8 cellular contexts compared by ENCODE assay signal in the genomic region with DNA sequence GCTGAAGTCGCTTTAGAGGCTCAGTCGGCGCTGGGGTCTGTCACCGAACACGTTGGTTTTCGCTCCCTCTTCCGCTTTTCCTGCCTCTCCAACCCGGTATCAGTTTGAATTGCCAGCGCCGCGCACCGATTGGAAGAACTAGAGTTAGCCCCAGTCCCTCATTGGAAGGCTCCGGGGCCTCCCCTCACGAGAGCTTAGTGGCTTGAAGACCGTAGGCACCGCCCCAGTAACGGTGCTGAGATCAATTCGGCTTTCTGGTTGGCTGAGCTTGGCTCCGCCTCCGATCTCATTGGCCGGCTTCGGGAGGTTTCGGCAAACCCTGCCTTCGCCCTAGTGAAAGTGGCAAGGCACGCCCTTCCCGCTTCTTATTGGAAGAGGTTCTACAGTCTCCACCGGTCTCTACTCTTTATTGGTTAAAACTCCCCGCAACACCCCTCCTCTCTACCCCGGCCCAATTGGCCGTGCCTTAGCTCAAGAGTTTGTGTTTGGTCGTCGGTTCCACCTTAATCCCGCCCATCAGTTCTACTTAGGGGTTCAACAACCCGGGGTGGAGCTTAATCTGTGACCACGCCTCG. TPM values are rescaled to one million over a fixed set of nuclear protein-coding genes. Genes with fewer than 3 reads are reported as not detected.
DNase-seq lines count a peak whose midpoint lies in the region; ATAC-seq, FAIRE-seq and TF ChIP-seq lines count a peak whose summit lies in the region.
"Not testable (repeated sequence)": the region's sequence is repeated elsewhere in the genome, so short reads cannot be mapped to it uniquely, and the experiment has no call there.

TSS of gene FAM72A (minus strand) at position 51 of the 575 bp plus-strand sequence. CDS start 814 bp downstream, outside the sequence.

- not testable (repeated sequence) for H3K36me3 ChIP-seq in BLaER1; colonic mucosa; HepG2 (replicated peaks in 1 of 2; ENCODE audit: control insufficient read depth in 1 of 2, insufficient read depth in 2 of 2, low read length in 2 of 2)

- BruUV-seq in HepG2 (replicated peaks; lab: Mats Ljungman, UMichigan) = not testable (repeated sequence)

- WGBS in HepG2 (ENCODE audit: low lambda C conversion rate) = 2% methylated on average over 11 of the region's 36 CpGs

- H3K27ac ChIP-seq in BLaER1 = 0 out of 2 replicates have a peak within 1 kb of the TSS, but pooled peaks have one; percentile 38
- H3K27ac ChIP-seq in colonic mucosa = peak within 1 kb of the TSS; percentile 55
- H3K27ac ChIP-seq in HepG2 (ENCODE audit: extremely low read length, insufficient read depth, low read length) = peak within 1 kb of the TSS; percentile 35

- peak within 1 kb of the TSS; percentile 55; the same call in 1 of the 2 replicates for H3K9ac ChIP-seq in BLaER1
- peak within 1 kb of the TSS in 1 of 2 donors; percentile 60 for H3K9ac ChIP-seq in colonic mucosa (ENCODE audit: low read depth in 2 of 2, low read length in 2 of 2)
- 0 out of 2 replicates have a peak within 1 kb of the TSS, but pooled peaks have one; percentile 22 for H3K9ac ChIP-seq in HepG2 (ENCODE audit: insufficient read depth, low read depth, low read length)

- H3K4me1 ChIP-seq in BLaER1; colonic mucosa; HepG2 (ENCODE audit: insufficient read depth, low read length): not testable (repeated sequence)

- TF ChIP-seq POLR2A in HepG2 (IDR thresholded peaks at IDR 0.05; ENCODE audit: insufficient read depth in 1 of 2, low read depth in 2 of 2, low read length in 2 of 2) = not testable (repeated sequence)

- DNase-seq in HK-2 (ENCODE audit: unreplicated experiment) (peak; percentile 99), NCI-H748 treated with DMSO at 0.1 percent for 48 hours (lab: John Stamatoyannopoulos, UW) (peak; percentile 96), colonic mucosa (peak; percentile 98), HepG2 (ENCODE audit: low spot score) (peak; percentile 99)
- DNase-seq in activated CD4-positive, alpha-beta T cell treated with anti-CD3 and anti-CD28 coated beads, Interleukin-2, amount 50 U/mL, for 1 hour = peak; percentile 93
- DNase-seq in stimulated activated CD4-positive, alpha-beta T cell treated with anti-CD3 and anti-CD28 coated beads, Interleukin-2, amount 100 ng/mL, for 24 hours = peak; percentile 92 to 96

- not testable (repeated sequence) for TF ChIP-seq EP300 in HepG2 (IDR thresholded peaks at IDR 0.05; ENCODE audit: low read depth in 2 of 2, low read length in 2 of 2); HepG2 (CRISPR knock-in tag; IDR thresholded peaks at IDR 0.05; ENCODE audit: borderline replicate concordance)

- not testable (repeated sequence) for H3K27me3 ChIP-seq in BLaER1; colonic mucosa; HepG2 (ENCODE audit: control insufficient read depth in 1 of 2, insufficient read depth in 2 of 2, low read length in 2 of 2)

- in situ Hi-C loops in HepG2 (cut with HindIII; ENCODE audit: extremely low pct_ligation_motif_present, low pct_unique_long_range_greater_than_20kb) = not testable (repeated sequence)

- H4K20me1 ChIP-seq in BLaER1; HepG2 (ENCODE audit: insufficient read depth, low read length): not testable (repeated sequence)

- POLR2A ChIA-PET in HepG2 (lab: Yijun Ruan, JAX) = not testable (repeated sequence)

- not testable (repeated sequence) for H3K79me2 ChIP-seq in HepG2 (ENCODE audit: insufficient read depth, low read length)

- not testable (repeated sequence) for H3K4me2 ChIP-seq in BLaER1
- 0 out of 2 replicates have a peak within 1 kb of the TSS, but pooled peaks have one; percentile 23 for H3K4me2 ChIP-seq in HepG2 (ENCODE audit: low read depth, low read length)

- H2AFZ ChIP-seq in HepG2 (ENCODE audit: low read length) = not testable (repeated sequence)

- CTCF ChIA-PET in HepG2 (lab: Yijun Ruan, JAX; ENCODE audit: low intra/inter-chr PET ratio, low total read pairs) = not testable (repeated sequence)

- FAIRE-seq in HepG2 (lab: Jason Lieb, UNC) = not testable (repeated sequence)

- not testable (repeated sequence) for TF ChIP-seq CTCF in colonic mucosa (IDR thresholded peaks at IDR 0.05); HepG2 (CRISPR knock-in tag; IDR thresholded peaks at IDR 0.05)

- not testable (repeated sequence) for TF ChIP-seq RAD21 in HepG2 (CRISPR knock-in tag; IDR thresholded peaks at IDR 0.05)

- intact Hi-C loops in colonic mucosa (cut with DNase I); HepG2 (cut with micrococcal nuclease; ENCODE audit: unreplicated experiment): not testable (repeated sequence)

- peak; percentile 81 for ATAC-seq in GM21360 (IDR thresholded peaks at IDR 0.05; ENCODE audit: unreplicated experiment)
- peak; percentile 87 for ATAC-seq in HepG2

- not testable (repeated sequence) for H3K9me3 ChIP-seq in BLaER1; colonic mucosa; HepG2 (ENCODE audit: low read length)

- H3K4me3 ChIP-seq in BLaER1 (peak within 1 kb of the TSS; percentile 67), colonic mucosa (peak within 1 kb of the TSS; percentile 48), HepG2 (replicated peaks in 1 of 3; ENCODE audit: insufficient read depth in 1 of 3, low read depth in 2 of 3, low read length in 3 of 3) (peak within 1 kb of the TSS in 2 of 3 experiments; percentile 60 to 65; a peak in 3 of 6 replicates)

TF ChIP-seq in HepG2, 621 proteins besides CTCF, POLR2A, EP300 and RAD21 (continues in another document):
- TF ChIP-seq FOXK1 (CRISPR knock-in tag; IDR thresholded peaks at IDR 0.05; ENCODE audit: borderline replicate concordance, low read depth) (peak; percentile 21; the same call in 1 of the 2 replicates), SP1 (IDR thresholded peaks at IDR 0.05) (peak; percentile 56; the same call in 1 of the 2 replicates), SP1 (CRISPR knock-in tag; IDR thresholded peaks at IDR 0.05) (peak; percentile 56), CREB1 (IDR thresholded peaks at IDR 0.05) (peak; percentile 65), DRAP1 (CRISPR knock-in tag; IDR thresholded peaks at IDR 0.05) (0 out of 2 replicates have a peak, but pooled peaks have one; percentile 12), ZMYM4 (CRISPR knock-in tag; IDR thresholded peaks at IDR 0.05) (0 out of 2 replicates have a peak, but pooled peaks have one; percentile 38), NFYC (CRISPR knock-in tag; IDR thresholded peaks at IDR 0.05) (peak; percentile 82)
- not testable (repeated sequence) for TF ChIP-seq CREB1 (CRISPR knock-in tag; IDR thresholded peaks at IDR 0.05)
- TF ChIP-seq, protein P1, sequence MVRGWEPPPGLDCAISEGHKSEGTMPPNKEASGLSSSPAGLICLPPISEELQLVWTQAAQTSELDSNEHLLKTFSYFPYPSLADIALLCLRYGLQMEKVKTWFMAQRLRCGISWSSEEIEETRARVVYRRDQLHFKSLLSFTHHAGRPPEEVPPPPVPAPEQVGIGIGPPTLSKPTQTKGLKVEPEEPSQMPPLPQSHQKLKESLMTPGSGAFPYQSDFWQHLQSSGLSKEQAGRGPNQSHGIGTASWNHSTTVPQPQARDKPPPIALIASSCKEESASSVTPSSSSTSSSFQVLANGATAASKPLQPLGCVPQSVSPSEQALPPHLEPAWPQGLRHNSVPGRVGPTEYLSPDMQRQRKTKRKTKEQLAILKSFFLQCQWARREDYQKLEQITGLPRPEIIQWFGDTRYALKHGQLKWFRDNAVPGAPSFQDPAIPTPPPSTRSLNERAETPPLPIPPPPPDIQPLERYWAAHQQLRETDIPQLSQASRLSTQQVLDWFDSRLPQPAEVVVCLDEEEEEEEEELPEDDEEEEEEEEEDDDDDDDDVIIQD (CRISPR knock-in tag; IDR thresholded peaks at IDR 0.05; ENCODE audit: low read depth) = peak; percentile 22; the same call in 1 of the 2 replicates

RNA-seq across cellular contexts. Expression of gene FAM72A, which starts in this region (rescaled TPM):
- total RNA-seq in colonic mucosa (1 to 10 TPM; 1.7 to 6.0 TPM), HepG2 (2016; rRNA removed; fragmentation: Illumina TruSeq; extraction: Trizol) (7.1 and 10.1 TPM in 2 replicates)
- 1.9 and 3.7 TPM in 2 replicates for total RNA-seq in HepG2 (2016; cell fraction: cytosol; rRNA removed; fragmentation: Illumina TruSeq; extraction: Trizol; ENCODE audit: low read depth)
- total RNA-seq in HepG2 (2016; cell fraction: insoluble cytoplasmic fraction; rRNA removed; fragmentation: Illumina TruSeq; extraction: Trizol) = 8.9 and 9.1 TPM in 2 replicates
- total RNA-seq in HepG2 (2016; cell fraction: membrane; rRNA removed; fragmentation: Illumina TruSeq; extraction: Trizol) = 6.5 and 7.4 TPM in 2 replicates
- 7.1 and 8.4 TPM in 2 replicates for total RNA-seq in HepG2 (2016; cell fraction: nucleus; rRNA removed; fragmentation: Illumina TruSeq; extraction: Trizol)
- 4.4 and 11.1 TPM in 2 replicates for polyA plus RNA-seq in HepG2 (2011; rRNA removed)
- polyA plus RNA-seq in HepG2 (2011; cell fraction: cytosol; rRNA removed) = 4.3 and 4.5 TPM in 2 replicates
- polyA plus RNA-seq in HepG2 (2011; cell fraction: nucleus; rRNA removed) = 4.7 and 5.1 TPM in 2 replicates
- 4.0 and 6.9 TPM in 2 replicates for polyA plus RNA-seq in HepG2 (2012)
- 1.6 and 2.2 TPM in 2 replicates for polyA plus RNA-seq in HepG2 (2016; cell fraction: cytosol; fragmentation: Illumina TruSeq; extraction: Trizol; ENCODE audit: low read depth)
- 14.1 and 14.9 TPM in 2 replicates for polyA plus RNA-seq in HepG2 (2016; cell fraction: insoluble cytoplasmic fraction; fragmentation: Illumina TruSeq; extraction: Trizol; ENCODE audit: low read depth)
- polyA plus RNA-seq in HepG2 (2016; cell fraction: membrane; fragmentation: Illumina TruSeq; extraction: Trizol; ENCODE audit: low read depth) = 3.7 and 4.4 TPM in 2 replicates
- 14.2 and 15.7 TPM in 2 replicates for polyA plus RNA-seq in HepG2 (2016; cell fraction: nucleus; fragmentation: Illumina TruSeq; extraction: Trizol; ENCODE audit: insufficient read depth, low read depth)
- 5.4 and 26.5 TPM in 2 replicates for polyA minus RNA-seq in HepG2 (2011; rRNA and poly(A)+ RNA removed; ENCODE audit: low replicate concordance)
- polyA minus RNA-seq in HepG2 (2011; cell fraction: cytosol; rRNA and poly(A)+ RNA removed) = 3.6 and 5.5 TPM in 2 replicates
- polyA minus RNA-seq in HepG2 (2011; cell fraction: nucleus; rRNA and poly(A)+ RNA removed) = 5.5 and 11.1 TPM in 2 replicates

Comparison
In these comparisons a context has a peak if more than half of its experiments do, and no peak if none do; other contexts are left out.
1. Peak in every context shown above with its lines: DNase-seq, ATAC-seq, H3K4me3 ChIP-seq and H3K27ac ChIP-seq.